Comparison of ENCODE assay signal across 38 cellular contexts in the genomic region with DNA sequence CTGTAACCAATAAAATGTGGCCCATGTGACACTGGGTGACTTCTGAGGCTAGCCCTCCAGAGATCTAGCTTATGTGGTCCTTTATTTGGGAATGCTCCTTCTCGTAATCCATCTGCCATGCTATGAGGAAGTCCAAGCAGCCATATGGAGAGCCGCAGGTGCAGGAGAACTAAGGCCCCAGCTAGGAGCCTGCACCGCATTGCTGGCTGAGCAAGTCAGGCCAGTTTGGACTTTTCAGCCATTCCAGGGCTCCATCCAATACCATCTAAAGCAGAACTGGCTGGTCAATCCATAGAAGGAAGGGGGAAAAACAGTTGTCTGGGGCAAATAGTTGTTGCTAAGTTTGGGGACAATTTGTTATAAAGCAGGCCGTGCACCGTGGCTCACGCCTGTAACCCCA. TPM values are rescaled to one million over a fixed set of nuclear protein-coding genes. Genes with fewer than 3 reads are reported as not detected.
"Had no signal": no experiment of that assay in that cellular context is flagged by ENCODE, and none has a peak within 500 bp of the region (broad histone marks: within the 10 kb centered on the region; RNA-seq: fewer than 3 reads in every experiment).

No MANE protein-coding gene starts in this region.

- H3K27ac ChIP-seq: ascending aorta, body of pancreas, brain microvascular endothelial cell, breast epithelium, VCaP had no signal

- H3K36me3 ChIP-seq: ascending aorta, brain microvascular endothelial cell, breast epithelium had no signal

- DNase-seq: activated B cell treated with CpG ODN at 0.5 μM for 24 hours; activated CD4-positive, alpha-beta memory T cell treated with anti-CD3 and anti-CD28 coated beads for 36 hours; activated CD4-positive, alpha-beta T cell treated with anti-CD3 and anti-CD28 coated beads for 4 hours; activated CD4-positive, alpha-beta T cell treated with anti-CD3 and anti-CD28 coated beads, Interleukin-2, amount 10 ng/mL, durations not matched to agents 24 days and 14 days; activated CD4-positive, alpha-beta T cell treated with anti-CD3 and anti-CD28 coated beads, Interleukin-2, amount 50 U/mL, for 1 hour; activated CD4-positive, alpha-beta T cell treated with anti-CD3 and anti-CD28 coated beads, Interleukin-2, amount 50 U/mL, for 4 hours; activated CD4-positive, CD25-positive, alpha-beta regulatory T cell treated with anti-CD3 and anti-CD28 coated beads, Interleukin-2, amount 50 U/mL, for 72 hours; activated CD8-positive, alpha-beta memory T cell treated with anti-CD3 and anti-CD28 coated beads, Interleukin-2, amount 50 U/mL, for 4 hours; activated CD8-positive, alpha-beta T cell treated with anti-CD3 and anti-CD28 coated beads for 36 hours; activated effector memory CD4-positive, alpha-beta T cell treated with anti-CD3 and anti-CD28 coated beads, Interleukin-2, amount 50 U/mL, for 16 hours; activated gamma-delta T cell treated with Interleukin-2 at 50 U/mL for 16 hours; activated naive CD4-positive, alpha-beta T cell; activated naive CD4-positive, alpha-beta T cell treated with anti-CD3 and anti-CD28 coated beads for 36 hours; activated naive CD4-positive, alpha-beta T cell treated with anti-CD3 and anti-CD28 coated beads, Interleukin-2, amount 50 U/mL, for 16 hours; activated naive CD8-positive, alpha-beta T cell treated with anti-CD3 and anti-CD28 coated beads for 36 hours; activated T-cell treated with anti-CD3 and anti-CD28 coated beads for 4 hours; activated T-cell treated with anti-CD3 and anti-CD28 coated beads, Interleukin-2, amount 50 U/mL, for 1 hour; activated T-cell treated with anti-CD3 and anti-CD28 coated beads, Interleukin-2, amount 50 U/mL, for 4 hours; activated T-cell treated with anti-CD3 and anti-CD28 coated beads, Interleukin-2, amount 50 U/mL, for 72 hours; amygdala; anterior cingulate cortex; body of pancreas; brain microvascular endothelial cell; central memory CD4-positive, alpha-beta T cell; T-helper 1 cell; T-helper 2 cell; T-helper 9 cell had no signal

- H3K4me3 ChIP-seq: ascending aorta, body of pancreas, breast epithelium had no signal

- H3K27me3 ChIP-seq: ascending aorta, body of pancreas, brain microvascular endothelial cell, breast epithelium had no signal

- H3K27me3 Mint-ChIP-seq: activated B cell treated with CpG ODN at 0.5 μM for 24 hours; activated CD4-positive, alpha-beta memory T cell treated with anti-CD3 and anti-CD28 coated beads for 36 hours; activated CD4-positive, alpha-beta T cell treated with anti-CD3 and anti-CD28 coated beads, Interleukin-2, amount 10 ng/mL, durations not matched to agents 24 days and 14 days; activated CD8-positive, alpha-beta T cell treated with anti-CD3 and anti-CD28 coated beads for 36 hours; activated naive CD8-positive, alpha-beta T cell treated with anti-CD3 and anti-CD28 coated beads for 36 hours; activated T-helper 17 cell treated with anti-CD3 and anti-CD28 coated beads, Interleukin-2, amount 50 U/mL, for 72 hours had no signal

- H3K4me3 Mint-ChIP-seq: activated B cell treated with CpG ODN at 0.5 μM for 24 hours; activated CD4-positive, alpha-beta memory T cell treated with anti-CD3 and anti-CD28 coated beads for 36 hours; activated CD4-positive, alpha-beta T cell treated with anti-CD3 and anti-CD28 coated beads, Interleukin-2, amount 10 ng/mL, durations not matched to agents 24 days and 14 days; activated CD8-positive, alpha-beta T cell treated with anti-CD3 and anti-CD28 coated beads for 36 hours; activated naive CD4-positive, alpha-beta T cell treated with anti-CD3 and anti-CD28 coated beads for 36 hours; activated naive CD8-positive, alpha-beta T cell treated with anti-CD3 and anti-CD28 coated beads for 36 hours; activated T-cell treated with anti-CD3 and anti-CD28 coated beads, Interleukin-2, amount 50 U/mL, for 4 hours; activated T-cell treated with anti-CD3 and anti-CD28 coated beads, Interleukin-2, amount 50 U/mL, for 72 hours; activated T-helper 1 cell treated with anti-CD3 and anti-CD28 coated beads, Interleukin-12 subunit alpha, Interleukin-12 subunit beta, Interleukin-2, Interleukin-4 antibody, amounts not matched to agents 30 ng/mL and 10 ng/mL and 1 ng/mL, durations not matched to agents 14 hours and 24 hours and 36 hours; activated T-helper 17 cell treated with anti-CD3 and anti-CD28 coated beads, Interleukin-2, amount 50 U/mL, for 72 hours; T-helper 1 cell treated with Interleukin-12 subunit alpha and Interleukin-12 subunit beta and Interleukin-4 antibody, amounts not matched to agents 30 μg/mL and 1 μg/mL, for 36 hours; T-helper 2 cell treated with Interferon-gamma antibody and Interleukin-4, amounts not matched to agents 5 μg/mL and 100 μg/mL, for 36 hours had no signal

- FAIRE-seq: TTC549 had no signal

- H3K9me3 Mint-ChIP-seq: activated B cell treated with CpG ODN at 0.5 μM for 24 hours; activated CD4-positive, alpha-beta memory T cell treated with anti-CD3 and anti-CD28 coated beads for 36 hours; activated CD4-positive, alpha-beta T cell treated with anti-CD3 and anti-CD28 coated beads, Interleukin-2, amount 10 ng/mL, durations not matched to agents 24 days and 14 days; activated CD8-positive, alpha-beta T cell treated with anti-CD3 and anti-CD28 coated beads for 36 hours; activated naive CD4-positive, alpha-beta T cell treated with anti-CD3 and anti-CD28 coated beads for 36 hours; activated naive CD4-positive, alpha-beta T cell treated with anti-CD3 and anti-CD28 coated beads, Interleukin-2, amount 50 U/mL, for 72 hours; activated naive CD8-positive, alpha-beta T cell treated with anti-CD3 and anti-CD28 coated beads for 36 hours; activated T-cell treated with anti-CD3 and anti-CD28 coated beads, Interleukin-2, amount 50 U/mL, for 4 hours; activated T-cell treated with anti-CD3 and anti-CD28 coated beads, Interleukin-2, amount 50 U/mL, for 72 hours; activated T-helper 1 cell treated with anti-CD3 and anti-CD28 coated beads, Interleukin-12 subunit alpha, Interleukin-12 subunit beta, Interleukin-2, Interleukin-4 antibody, amounts not matched to agents 30 ng/mL and 10 ng/mL and 1 ng/mL, durations not matched to agents 14 hours and 24 hours and 36 hours; activated T-helper 17 cell treated with anti-CD3 and anti-CD28 coated beads, Interleukin-2, amount 50 U/mL, for 72 hours; T-helper 1 cell treated with Interleukin-12 subunit alpha and Interleukin-12 subunit beta and Interleukin-4 antibody, amounts not matched to agents 30 μg/mL and 1 μg/mL, for 36 hours; T-helper 2 cell treated with Interferon-gamma antibody and Interleukin-4, amounts not matched to agents 5 μg/mL and 100 μg/mL, for 36 hours had no signal

- H3K27ac Mint-ChIP-seq: activated B cell treated with CpG ODN at 0.5 μM for 24 hours; activated CD4-positive, alpha-beta memory T cell treated with anti-CD3 and anti-CD28 coated beads for 36 hours; activated CD4-positive, alpha-beta T cell treated with anti-CD3 and anti-CD28 coated beads, Interleukin-2, amount 10 ng/mL, durations not matched to agents 24 days and 14 days; activated CD8-positive, alpha-beta T cell treated with anti-CD3 and anti-CD28 coated beads for 36 hours; activated naive CD4-positive, alpha-beta T cell treated with anti-CD3 and anti-CD28 coated beads for 36 hours; activated naive CD4-positive, alpha-beta T cell treated with anti-CD3 and anti-CD28 coated beads, Interleukin-2, amount 50 U/mL, for 72 hours; activated naive CD8-positive, alpha-beta T cell treated with anti-CD3 and anti-CD28 coated beads for 36 hours; activated T-cell treated with anti-CD3 and anti-CD28 coated beads, Interleukin-2, amount 50 U/mL, for 72 hours; activated T-helper 1 cell treated with anti-CD3 and anti-CD28 coated beads, Interleukin-12 subunit alpha, Interleukin-12 subunit beta, Interleukin-2, Interleukin-4 antibody, amounts not matched to agents 30 ng/mL and 10 ng/mL and 1 ng/mL, durations not matched to agents 14 hours and 24 hours and 36 hours; activated T-helper 17 cell treated with anti-CD3 and anti-CD28 coated beads, Interleukin-2, amount 50 U/mL, for 72 hours; T-helper 1 cell treated with Interleukin-12 subunit alpha and Interleukin-12 subunit beta and Interleukin-4 antibody, amounts not matched to agents 30 μg/mL and 1 μg/mL, for 36 hours; T-helper 2 cell treated with Interferon-gamma antibody and Interleukin-4, amounts not matched to agents 5 μg/mL and 100 μg/mL, for 36 hours had no signal

- H3K4me1 Mint-ChIP-seq: activated B cell treated with CpG ODN at 0.5 μM for 24 hours; activated CD4-positive, alpha-beta T cell treated with anti-CD3 and anti-CD28 coated beads, Interleukin-2, amount 10 ng/mL, durations not matched to agents 24 days and 14 days; activated naive CD8-positive, alpha-beta T cell treated with anti-CD3 and anti-CD28 coated beads for 36 hours; activated T-helper 17 cell treated with anti-CD3 and anti-CD28 coated beads, Interleukin-2, amount 50 U/mL, for 72 hours had no signal

- H3K4me1 ChIP-seq: body of pancreas, breast epithelium had no signal

- H3K9me3 ChIP-seq: ascending aorta, body of pancreas, breast epithelium had no signal

- H3K36me3 Mint-ChIP-seq: activated CD4-positive, alpha-beta memory T cell treated with anti-CD3 and anti-CD28 coated beads for 36 hours; activated naive CD4-positive, alpha-beta T cell treated with anti-CD3 and anti-CD28 coated beads, Interleukin-2, amount 50 U/mL, for 72 hours; activated naive CD8-positive, alpha-beta T cell treated with anti-CD3 and anti-CD28 coated beads for 36 hours had no signal

RNA-seq across cellular contexts. Expression of a gene that starts 32.6 kb away (rescaled TPM):
- total RNA-seq: activated B cell treated with CpG ODN at 0.5 μM for 24 hours; activated T-helper 17 cell treated with anti-CD3 and anti-CD28 coated beads, Interleukin-2, amount 50 U/mL, for 72 hours; ascending aorta; cardiac septum; cerebellum had no signal
